In the genomic region with DNA sequence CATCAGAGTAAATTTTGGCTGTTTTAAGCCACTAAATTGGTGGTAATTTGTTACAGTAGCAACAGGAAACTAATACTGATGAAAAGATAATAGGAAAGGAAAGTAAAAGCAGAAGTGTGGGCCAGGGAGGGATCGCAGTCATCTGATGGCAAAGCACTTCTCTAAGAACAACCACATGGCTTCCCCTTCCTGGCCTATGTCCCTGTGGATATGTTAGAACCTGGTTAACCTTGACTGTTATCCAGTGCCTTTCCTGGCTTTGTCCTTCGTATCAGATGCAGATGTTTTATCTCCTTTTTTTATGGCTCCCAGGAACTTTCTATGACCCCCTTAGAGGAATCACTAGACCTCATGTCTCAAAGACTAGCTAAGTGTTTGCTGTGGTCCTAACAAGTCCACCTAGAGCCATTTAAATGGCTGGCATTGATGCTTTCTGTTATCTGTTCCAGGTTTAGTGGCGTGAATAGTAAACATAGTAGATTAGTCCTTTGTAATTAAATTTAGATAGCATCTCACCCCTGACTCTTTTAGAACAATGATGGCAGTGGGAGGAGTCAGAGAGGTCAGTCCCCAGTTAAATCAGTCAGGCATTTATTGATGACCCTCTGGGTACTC, we compare ENCODE assay signal across 11 cellular contexts.
DNase-seq lines count a peak whose midpoint lies in the region; ATAC-seq and TF ChIP-seq lines count a peak whose summit lies in the region.
"Had no signal": no experiment of that assay in that cellular context is flagged by ENCODE, and none has a peak within 500 bp of the region (broad histone marks: within the 10 kb centered on the region; RNA-seq: fewer than 3 reads in every experiment).

No MANE protein-coding gene starts in this region.

- peaks cover 2% of the 10 kb centered on the region for H3K36me3 Mint-ChIP-seq in central memory CD8-positive, alpha-beta T cell (ENCODE audit: insufficient read depth)

- TF ChIP-seq CTCF in testis (IDR thresholded peaks at IDR 0.05), result no peak

- no peak overlapping the region for H3K27ac ChIP-seq in testis

- peak; percentile 78 for ATAC-seq in GM19351 (IDR thresholded peaks at IDR 0.05; ENCODE audit: unreplicated experiment)
- peak; percentile 80 for ATAC-seq in central memory CD8-positive, alpha-beta T cell (replicated peaks; ENCODE audit: extremely low read depth, poor library complexity, severe bottlenecking)
- no peak for ATAC-seq in esophagus mucosa

- no peaks in the 10 kb centered on the region for H3K27me3 Mint-ChIP-seq in central memory CD8-positive, alpha-beta T cell

- peak overlapping the region; percentile 27 for H3K4me3 Mint-ChIP-seq in central memory CD8-positive, alpha-beta T cell

- H3K4me1 Mint-ChIP-seq in central memory CD8-positive, alpha-beta T cell, result peaks cover 76% of the 10 kb centered on the region

- H3K4me1 ChIP-seq in testis, result peaks cover 24% of the 10 kb centered on the region
- H3K4me1 ChIP-seq: breast epithelium had no signal

- WGBS in testis, 2 donors, result 73 to 78% methylated on average over 3 of the region's 3 CpGs

- no peaks in the 10 kb centered on the region for H3K9me3 Mint-ChIP-seq in central memory CD8-positive, alpha-beta T cell

- intact Hi-C loops in testis (cut with DNase I; ENCODE audit: low total_unique reads), result no loop called here

- DNase-seq in GDM1 (lab: John Stamatoyannopoulos, UW) (peak; percentile 46), MV-4-11 (lab: John Stamatoyannopoulos, UW) (peak; percentile 86), hypothalamus (lab: John Stamatoyannopoulos, UW) (no peak), kidney tubule cell (ENCODE audit: low spot score) (no peak), testis (no peak)
- DNase-seq in central memory CD8-positive, alpha-beta T cell (ENCODE audit: low spot score in 2 of 2), result no peak
- DNase-seq: hippocampal formation; stimulated activated naive CD4-positive, alpha-beta T cell had no signal

- no peak for TF ChIP-seq POLR2A in testis (IDR thresholded peaks at IDR 0.05)

- no peaks in the 10 kb centered on the region for H3K36me3 ChIP-seq in testis (ENCODE audit: low read depth, missing control alignments)
- H3K36me3 ChIP-seq: breast epithelium had no signal

- no peak overlapping the region for H3K4me3 ChIP-seq in testis
- H3K4me3 ChIP-seq: breast epithelium had no signal

- no peaks in the 10 kb centered on the region for H3K27me3 ChIP-seq in testis
- H3K27me3 ChIP-seq: breast epithelium had no signal

- H3K27ac Mint-ChIP-seq in central memory CD8-positive, alpha-beta T cell (ENCODE audit: low read depth), result peak overlapping the region; percentile 85

- H3K9me3 ChIP-seq in testis, result no peaks in the 10 kb centered on the region
- H3K9me3 ChIP-seq: breast epithelium had no signal

Comparison
In these comparisons a context has a peak if more than half of its experiments do, and no peak if none do; other contexts are left out.
1. DNase-seq: peak in GDM1 (single experiment) and MV-4-11 (single experiment); none in central memory CD8-positive, alpha-beta T cell (0 of 2), hypothalamus (0 of 51), kidney tubule cell (single experiment) and testis (single experiment).